19 cellular contexts compared by ENCODE assay signal in genomic region chr11:78205256-78205655, GRCh38. TPM values are rescaled to one million over a fixed set of nuclear protein-coding genes. Genes with fewer than 3 reads are reported as not detected.
A peak's percentile ranks its signal among the peaks of the same experiment; 100 is the strongest.
DNase-seq lines count a peak whose midpoint lies in the region; TF ChIP-seq lines count a peak whose summit lies in the region.
"Had no signal": no experiment of that assay in that cellular context is flagged by ENCODE, and none has a peak within 500 bp of the region (broad histone marks: within the 10 kb centered on the region; RNA-seq: fewer than 3 reads in every experiment).

No MANE protein-coding gene starts in this region.

- no peak for TF ChIP-seq EP300 in sigmoid colon (IDR thresholded peaks at IDR 0.05)

- no peak overlapping the region for H3K4me3 Mint-ChIP-seq in activated naive CD4-positive, alpha-beta T cell treated with anti-CD3 and anti-CD28 coated beads, Interleukin-2, amount 10 ng/mL, durations not matched to agents 7 days and 5 days
- no peak overlapping the region for H3K4me3 Mint-ChIP-seq in activated naive CD4-positive, alpha-beta T cell treated with anti-CD3 and anti-CD28 coated beads for 36 hours
- no peak overlapping the region for H3K4me3 Mint-ChIP-seq in CD4-positive, alpha-beta memory T cell

- 95 to 96% methylated on average over 4 of the region's 4 CpGs for WGBS in sigmoid colon, 2 donors

- CTCF ChIA-PET in activated naive CD4-positive, alpha-beta T cell treated with anti-CD3 and anti-CD28 coated beads, Interleukin-2, amount 10 ng/mL, durations not matched to agents 7 days and 5 days (lab: Charles Lee) = no interaction called here
- CTCF ChIA-PET in activated naive CD4-positive, alpha-beta T cell treated with anti-CD3 and anti-CD28 coated beads for 36 hours (lab: Charles Lee) = interaction anchor here (0.6 kb wide), 1 partner anchor 33 kb away, joined by 4 read pairs; no protein-coding TSS in a partner anchor
- CTCF ChIA-PET in CD4-positive, alpha-beta memory T cell (lab: Charles Lee; ENCODE audit: partially characterized antibody) = no interaction called here

- DNase-seq in activated naive CD4-positive, alpha-beta T cell treated with anti-CD3 and anti-CD28 coated beads, Interleukin-2, amount 10 ng/mL, durations not matched to agents 7 days and 5 days = peak; percentile 7
- DNase-seq in activated naive CD4-positive, alpha-beta T cell treated with anti-CD3 and anti-CD28 coated beads for 36 hours = no peak
- DNase-seq in CD4-positive, alpha-beta memory T cell = no peak
- peak; percentile 42 for DNase-seq in sigmoid colon
- DNase-seq in stimulated activated CD4-positive, alpha-beta T cell treated with anti-CD3 and anti-CD28 coated beads, Interleukin-15, amount 100 ng/mL, for 24 hours = no peak
- DNase-seq in activated CD4-positive, CD25-positive, alpha-beta regulatory T cell (lab: John Stamatoyannopoulos, UW) = no peak
- DNase-seq: COR-L47, DMS79, KG1, NCI-H1092 treated with DMSO at 0.1 percent for 48 hours, NCI-H1436 treated with DMSO at 0.1 percent for 48 hours, NCI-H1930, NCI-H510A, NCI-H748 treated with DMSO at 0.1 percent for 48 hours, PC-9, RPMI8226, SHP77 treated with DMSO at 0.1 percent for 48 hours had no signal

- H3K4me1 Mint-ChIP-seq in activated naive CD4-positive, alpha-beta T cell treated with anti-CD3 and anti-CD28 coated beads, Interleukin-2, amount 10 ng/mL, durations not matched to agents 7 days and 5 days = peaks cover 49% of the 10 kb centered on the region
- peaks cover 43% of the 10 kb centered on the region for H3K4me1 Mint-ChIP-seq in activated naive CD4-positive, alpha-beta T cell treated with anti-CD3 and anti-CD28 coated beads for 36 hours (ENCODE audit: low read depth)
- H3K4me1 Mint-ChIP-seq in CD4-positive, alpha-beta memory T cell = peaks cover 29 to 46% (median 33%) of the 10 kb centered on the region in 4 donors

- H3K4me1 ChIP-seq in CD4-positive, alpha-beta memory T cell (ENCODE audit: insufficient read depth, low read length) = peaks cover 39% of the 10 kb centered on the region
- no peaks in the 10 kb centered on the region for H3K4me1 ChIP-seq in sigmoid colon

- H3K36me3 ChIP-seq in CD4-positive, alpha-beta memory T cell (ENCODE audit: insufficient read depth, low read length) = peaks cover 3% of the 10 kb centered on the region
- H3K36me3 ChIP-seq in KOPT-K1 (ENCODE audit: insufficient read depth, low read length) (peaks cover 6% of the 10 kb centered on the region; the same call in 1 of the 2 replicates), sigmoid colon (peaks cover 0 to 69% (median 27%) of the 10 kb centered on the region in 4 donors)

- H3K9me3 ChIP-seq in CD4-positive, alpha-beta memory T cell (ENCODE audit: control insufficient read depth in 1 of 2, low read length in 2 of 2) = no peaks in the 10 kb centered on the region
- no peaks in the 10 kb centered on the region for H3K9me3 ChIP-seq in KOPT-K1 (ENCODE audit: insufficient read depth, low read length, poor library complexity, severe bottlenecking)
- no peaks in the 10 kb centered on the region for H3K9me3 ChIP-seq in sigmoid colon
- H3K9me3 ChIP-seq: BLaER1 treated with 17β-estradiol and CSF1 and Interleukin-3, amounts not matched to agents 10 nM and 100 nM had no signal

- POLR2A ChIA-PET in CD4-positive, alpha-beta memory T cell (lab: Charles Lee; ENCODE audit: partially characterized antibody) = no interaction called here

- no peak for TF ChIP-seq POLR2A in sigmoid colon (IDR thresholded peaks at IDR 0.05)

- H3K27me3 Mint-ChIP-seq in activated naive CD4-positive, alpha-beta T cell treated with anti-CD3 and anti-CD28 coated beads, Interleukin-2, amount 10 ng/mL, durations not matched to agents 7 days and 5 days = no peaks in the 10 kb centered on the region
- H3K27me3 Mint-ChIP-seq in activated naive CD4-positive, alpha-beta T cell treated with anti-CD3 and anti-CD28 coated beads for 36 hours (ENCODE audit: low read depth) = no peaks in the 10 kb centered on the region
- H3K27me3 Mint-ChIP-seq in CD4-positive, alpha-beta memory T cell = no peaks in the 10 kb centered on the region

- no peaks in the 10 kb centered on the region for H3K9me3 Mint-ChIP-seq in activated naive CD4-positive, alpha-beta T cell treated with anti-CD3 and anti-CD28 coated beads, Interleukin-2, amount 10 ng/mL, durations not matched to agents 7 days and 5 days
- no peaks in the 10 kb centered on the region for H3K9me3 Mint-ChIP-seq in activated naive CD4-positive, alpha-beta T cell treated with anti-CD3 and anti-CD28 coated beads for 36 hours
- H3K9me3 Mint-ChIP-seq in CD4-positive, alpha-beta memory T cell = no peaks in the 10 kb centered on the region

- no peak overlapping the region for H3K4me3 ChIP-seq in CD4-positive, alpha-beta memory T cell (ENCODE audit: low read length in 2 of 2)
- H3K4me3 ChIP-seq in sigmoid colon = no peak overlapping the region
- H3K4me3 ChIP-seq: BLaER1 treated with 17β-estradiol and CSF1 and Interleukin-3, amounts not matched to agents 10 nM and 100 nM; PC-9 had no signal

- H3K27ac ChIP-seq in CD4-positive, alpha-beta memory T cell (ENCODE audit: low read depth, low read length) = no peak overlapping the region
- peak overlapping the region; percentile 3 for H3K27ac ChIP-seq in KOPT-K1 (ENCODE audit: low read depth, low read length, poor library complexity, severe bottlenecking)
- H3K27ac ChIP-seq in sigmoid colon = no peak overlapping the region
- H3K27ac ChIP-seq: PC-9 had no signal

- no peaks in the 10 kb centered on the region for H3K27me3 ChIP-seq in CD4-positive, alpha-beta memory T cell (ENCODE audit: insufficient read depth, low read length)
- no peaks in the 10 kb centered on the region for H3K27me3 ChIP-seq in sigmoid colon
- H3K27me3 ChIP-seq: BLaER1 treated with 17β-estradiol and CSF1 and Interleukin-3, amounts not matched to agents 10 nM and 100 nM had no signal

- peak overlapping the region; percentile 78 for H3K27ac Mint-ChIP-seq in activated naive CD4-positive, alpha-beta T cell treated with anti-CD3 and anti-CD28 coated beads, Interleukin-2, amount 10 ng/mL, durations not matched to agents 7 days and 5 days
- no peak overlapping the region for H3K27ac Mint-ChIP-seq in activated naive CD4-positive, alpha-beta T cell treated with anti-CD3 and anti-CD28 coated beads for 36 hours
- peak overlapping the region in 5 of 7 donors; percentile 42 to 94 (median 88) for H3K27ac Mint-ChIP-seq in CD4-positive, alpha-beta memory T cell

- intact Hi-C loops in activated naive CD4-positive, alpha-beta T cell treated with anti-CD3 and anti-CD28 coated beads for 36 hours (cut with micrococcal nuclease) = no loop called here
- intact Hi-C loops in CD4-positive, alpha-beta memory T cell (cut with micrococcal nuclease) = no loop called here
- intact Hi-C loops in sigmoid colon (cut with DNase I) = no loop called here

- H3K36me3 Mint-ChIP-seq in activated naive CD4-positive, alpha-beta T cell treated with anti-CD3 and anti-CD28 coated beads, Interleukin-2, amount 10 ng/mL, durations not matched to agents 7 days and 5 days = peaks cover 52% of the 10 kb centered on the region
- peaks cover 24% of the 10 kb centered on the region for H3K36me3 Mint-ChIP-seq in activated naive CD4-positive, alpha-beta T cell treated with anti-CD3 and anti-CD28 coated beads for 36 hours (ENCODE audit: low read depth)
- H3K36me3 Mint-ChIP-seq in CD4-positive, alpha-beta memory T cell = peaks cover 28 to 30% of the 10 kb centered on the region in 2 donors

- no peak for TF ChIP-seq CTCF in sigmoid colon (IDR thresholded peaks at IDR 0.05)

RNA-seq across cellular contexts. Expression of gene USP35, which starts 16.5 kb away (rescaled TPM):
- total RNA-seq in activated naive CD4-positive, alpha-beta T cell treated with anti-CD3 and anti-CD28 coated beads for 36 hours = 10 to 100 TPM; 13.4 to 14.2 TPM
- total RNA-seq in CD4-positive, alpha-beta memory T cell = 10 to 100 TPM; 12.4 to 14.3 TPM
- 1 to 10 TPM in 1 of 2 donors, under 1 TPM in 1; 0.11 to 1.2 TPM for polyA plus RNA-seq in CD4-positive, alpha-beta memory T cell
- total RNA-seq in sigmoid colon = 10 to 100 TPM in 2 of 4 donors, 1 to 10 TPM in 2; 6.7 to 23.3 (median 10.6) TPM
- 1 to 10 TPM; 1.2 to 6.5 (median 2.1) TPM for polyA plus RNA-seq in sigmoid colon

RNA-seq across cellular contexts. Expression of gene KCTD21, which starts 16.8 kb away (rescaled TPM):
- total RNA-seq in activated naive CD4-positive, alpha-beta T cell treated with anti-CD3 and anti-CD28 coated beads for 36 hours = 10 to 100 TPM in 1 of 2 experiments, 1 to 10 TPM in 1; 8.6 to 10.1 TPM
- total RNA-seq in CD4-positive, alpha-beta memory T cell = 1 to 10 TPM; 8.0 to 8.6 TPM
- 1 to 10 TPM in 1 of 2 donors, under 1 TPM in 1; 0.88 to 2.6 TPM for polyA plus RNA-seq in CD4-positive, alpha-beta memory T cell
- total RNA-seq in sigmoid colon = 10 to 100 TPM in 2 of 4 donors, 1 to 10 TPM in 2; 5.4 to 18.8 (median 9.2) TPM
- polyA plus RNA-seq in sigmoid colon = 1 to 10 TPM; 4.2 to 7.4 (median 4.5) TPM

Comparison
In these comparisons a context has a peak if more than half of its experiments do, and no peak if none do; other contexts are left out.
1. DNase-seq: peak in activated naive CD4-positive, alpha-beta T cell treated with anti-CD3 and anti-CD28 coated beads, Interleukin-2, amount 10 ng/mL, durations not matched to agents 7 days and 5 days (single experiment) and sigmoid colon (single experiment); none in activated naive CD4-positive, alpha-beta T cell treated with anti-CD3 and anti-CD28 coated beads for 36 hours (single experiment), CD4-positive, alpha-beta memory T cell (0 of 5), stimulated activated CD4-positive, alpha-beta T cell treated with anti-CD3 and anti-CD28 coated beads, Interleukin-15, amount 100 ng/mL, for 24 hours (single experiment) and activated CD4-positive, CD25-positive, alpha-beta regulatory T cell (0 of 4).